37 cellular contexts compared by ENCODE assay signal in genomic region chr14:91005716-91006115, GRCh38. TPM values are rescaled to one million over a fixed set of nuclear protein-coding genes. Genes with fewer than 3 reads are reported as not detected.
DNase-seq lines count a peak whose midpoint lies in the region; ATAC-seq and TF ChIP-seq lines count a peak whose summit lies in the region.
"Had no signal": no experiment of that assay in that cellular context is flagged by ENCODE, and none has a peak within 500 bp of the region (broad histone marks: within the 10 kb centered on the region; RNA-seq: fewer than 3 reads in every experiment).

No MANE protein-coding gene starts in this region.

- no peak for TF ChIP-seq CTCF in left lung (IDR thresholded peaks at IDR 0.05)

- no peaks in the 10 kb centered on the region for H3K36me3 Mint-ChIP-seq in activated T-cell treated with anti-CD3 and anti-CD28 coated beads, Interleukin-2, amount 50 U/mL, for 72 hours (ENCODE audit: insufficient read depth in 2 of 2)
- no peaks in the 10 kb centered on the region for H3K36me3 Mint-ChIP-seq in activated T-cell treated with anti-CD3 and anti-CD28 coated beads, Interleukin-2, amount 50 U/mL, for 4 hours (ENCODE audit: insufficient read depth)
- H3K36me3 Mint-ChIP-seq in dendritic cell treated with granulocyte-macrophage colony-stimulating factor and Interleukin-4, amounts not matched to agents 40 ng/mL and 50 ng/mL, for 4 days (ENCODE audit: low read depth): no peaks in the 10 kb centered on the region
- H3K36me3 Mint-ChIP-seq in stimulated activated memory B cell treated with anti-CD40 and anti-IgM and Interleukin-4, amounts not matched to agents 10 μg/mL and 1 μg/mL and 100 μg/mL, for 72 hours: no peaks in the 10 kb centered on the region

- intact Hi-C loops in dendritic cell treated with granulocyte-macrophage colony-stimulating factor and Interleukin-4, amounts not matched to agents 40 ng/mL and 50 ng/mL, for 4 days (cut with micrococcal nuclease): loop anchor here (5.0 kb wide), 2 partner anchors 52 to 112 kb away; no protein-coding TSS in a partner anchor
- intact Hi-C loops in left lung (cut with DNase I): no loop called here

- H3K27me3 ChIP-seq in left lung: no peaks in the 10 kb centered on the region
- H3K27me3 ChIP-seq: cardiac muscle cell, esophagus squamous epithelium, stomach, uterus had no signal

- no peaks in the 10 kb centered on the region for H3K9me3 Mint-ChIP-seq in activated T-cell treated with anti-CD3 and anti-CD28 coated beads, Interleukin-2, amount 50 U/mL, for 72 hours
- no peaks in the 10 kb centered on the region for H3K9me3 Mint-ChIP-seq in activated T-cell treated with anti-CD3 and anti-CD28 coated beads, Interleukin-2, amount 50 U/mL, for 4 hours
- H3K9me3 Mint-ChIP-seq in dendritic cell treated with granulocyte-macrophage colony-stimulating factor and Interleukin-4, amounts not matched to agents 40 ng/mL and 50 ng/mL, for 4 days: no peaks in the 10 kb centered on the region
- no peaks in the 10 kb centered on the region for H3K9me3 Mint-ChIP-seq in stimulated activated memory B cell treated with anti-CD40 and anti-IgM and Interleukin-4, amounts not matched to agents 10 μg/mL and 1 μg/mL and 100 μg/mL, for 72 hours
- H3K9me3 Mint-ChIP-seq: activated naive CD8-positive, alpha-beta T cell treated with anti-CD3 and anti-CD28 coated beads, Interleukin-2, amount 10 ng/mL, durations not matched to agents 7 days and 5 days; CD4-positive, CD25-positive, alpha-beta regulatory T cell; nephron had no signal

- H3K4me1 Mint-ChIP-seq in activated T-cell treated with anti-CD3 and anti-CD28 coated beads, Interleukin-2, amount 50 U/mL, for 72 hours (ENCODE audit: low read depth): peaks cover 47% of the 10 kb centered on the region
- H3K4me1 Mint-ChIP-seq in activated T-cell treated with anti-CD3 and anti-CD28 coated beads, Interleukin-2, amount 50 U/mL, for 4 hours (ENCODE audit: low read depth): peaks cover 40% of the 10 kb centered on the region
- peaks cover 37% of the 10 kb centered on the region for H3K4me1 Mint-ChIP-seq in dendritic cell treated with granulocyte-macrophage colony-stimulating factor and Interleukin-4, amounts not matched to agents 40 ng/mL and 50 ng/mL, for 4 days (ENCODE audit: low read depth)
- H3K4me1 Mint-ChIP-seq in stimulated activated memory B cell treated with anti-CD40 and anti-IgM and Interleukin-4, amounts not matched to agents 10 μg/mL and 1 μg/mL and 100 μg/mL, for 72 hours: peaks cover 47% of the 10 kb centered on the region

- H3K4me3 ChIP-seq in left lung: no peak overlapping the region
- H3K4me3 ChIP-seq: cardiac muscle cell, coronary artery, esophagus squamous epithelium, lung, mucosa of descending colon, stomach, uterus had no signal

- peak overlapping the region; percentile 29 for H3K27ac Mint-ChIP-seq in activated T-cell treated with anti-CD3 and anti-CD28 coated beads, Interleukin-2, amount 50 U/mL, for 72 hours
- H3K27ac Mint-ChIP-seq in dendritic cell treated with granulocyte-macrophage colony-stimulating factor and Interleukin-4, amounts not matched to agents 40 ng/mL and 50 ng/mL, for 4 days: peak overlapping the region; percentile 52
- peak overlapping the region; percentile 71 for H3K27ac Mint-ChIP-seq in stimulated activated memory B cell treated with anti-CD40 and anti-IgM and Interleukin-4, amounts not matched to agents 10 μg/mL and 1 μg/mL and 100 μg/mL, for 72 hours
- H3K27ac Mint-ChIP-seq: activated naive CD8-positive, alpha-beta T cell treated with anti-CD3 and anti-CD28 coated beads, Interleukin-2, amount 10 ng/mL, durations not matched to agents 7 days and 5 days had no signal

- no peaks in the 10 kb centered on the region for H3K36me3 ChIP-seq in left lung
- H3K36me3 ChIP-seq: cardiac muscle cell, esophagus squamous epithelium, uterus had no signal

- H3K4me3 Mint-ChIP-seq in activated T-cell treated with anti-CD3 and anti-CD28 coated beads, Interleukin-2, amount 50 U/mL, for 72 hours: no peak overlapping the region
- H3K4me3 Mint-ChIP-seq in activated T-cell treated with anti-CD3 and anti-CD28 coated beads, Interleukin-2, amount 50 U/mL, for 4 hours: no peak overlapping the region
- no peak overlapping the region for H3K4me3 Mint-ChIP-seq in dendritic cell treated with granulocyte-macrophage colony-stimulating factor and Interleukin-4, amounts not matched to agents 40 ng/mL and 50 ng/mL, for 4 days
- H3K4me3 Mint-ChIP-seq in stimulated activated memory B cell treated with anti-CD40 and anti-IgM and Interleukin-4, amounts not matched to agents 10 μg/mL and 1 μg/mL and 100 μg/mL, for 72 hours: no peak overlapping the region
- H3K4me3 Mint-ChIP-seq: activated naive CD8-positive, alpha-beta T cell treated with anti-CD3 and anti-CD28 coated beads, Interleukin-2, amount 10 ng/mL, durations not matched to agents 7 days and 5 days; CD4-positive, CD25-positive, alpha-beta regulatory T cell; nephron had no signal

- peaks cover 0 to 28% of the 10 kb centered on the region in 2 donors for H3K4me1 ChIP-seq in left lung

- DNase-seq in activated T-cell treated with anti-CD3 and anti-CD28 coated beads, Interleukin-2, amount 50 U/mL, for 72 hours: no peak
- no peak for DNase-seq in activated T-cell treated with anti-CD3 and anti-CD28 coated beads, Interleukin-2, amount 50 U/mL, for 4 hours
- DNase-seq in left lung (no peak), NCI-H748 treated with DMSO at 0.1 percent for 48 hours (lab: John Stamatoyannopoulos, UW) (no peak), A172 (ENCODE audit: low spot score) (no peak)
- DNase-seq: 8988T; activated CD4-positive, alpha-beta T cell treated with anti-CD3 and anti-CD28 coated beads for 48 hours; activated CD8-positive, alpha-beta memory T cell treated with anti-CD3 and anti-CD28 coated beads for 24 hours; activated effector memory CD4-positive, alpha-beta T cell treated with Interleukin-2 at 50 U/mL for 16 hours; activated naive CD8-positive, alpha-beta T cell treated with anti-CD3 and anti-CD28 coated beads, Interleukin-2, amount 10 ng/mL, durations not matched to agents 7 days and 5 days; activated T-cell treated with anti-CD3 and anti-CD28 coated beads for 4 hours; aorta; CD4-positive, CD25-positive, alpha-beta regulatory T cell; DND-41; esophagus squamous epithelium; foreskin melanocyte; H7; mucosa of descending colon; NCI-H1417 treated with DMSO at 0.1 percent for 48 hours; NCI-H2029 treated with DMSO at 0.1 percent for 48 hours; NCI-H526; NK-92 treated with Interleukin-12 subunit alpha and Interleukin-12 subunit beta, amount 100 ng/mL, for 24 hours; retina; SHP77 treated with DMSO at 0.1 percent for 48 hours; stimulated activated CD4-positive, alpha-beta T cell treated with anti-CD3 and anti-CD28 coated beads, Interleukin-1b, Interleukin-23, amount 100 ng/mL, for 48 hours; stomach; uterus had no signal

- ATAC-seq in activated T-cell treated with anti-CD3 and anti-CD28 coated beads, Interleukin-2, amount 50 U/mL, for 72 hours (replicated peaks in 1 of 2): no peak
- ATAC-seq in activated T-cell treated with anti-CD3 and anti-CD28 coated beads, Interleukin-2, amount 50 U/mL, for 4 hours: no peak
- peak; percentile 62 for ATAC-seq in left lung
- no peak for ATAC-seq in stimulated activated memory B cell treated with anti-CD40 and anti-IgM and Interleukin-4, amounts not matched to agents 10 μg/mL and 1 μg/mL and 100 μg/mL, for 72 hours
- no peak for ATAC-seq in GM19397 (IDR thresholded peaks at IDR 0.05; ENCODE audit: unreplicated experiment)
- ATAC-seq: mucosa of descending colon, Panc1 had no signal

- H3K27me3 Mint-ChIP-seq in activated T-cell treated with anti-CD3 and anti-CD28 coated beads, Interleukin-2, amount 50 U/mL, for 72 hours (ENCODE audit: low read depth): no peaks in the 10 kb centered on the region
- no peaks in the 10 kb centered on the region for H3K27me3 Mint-ChIP-seq in activated T-cell treated with anti-CD3 and anti-CD28 coated beads, Interleukin-2, amount 50 U/mL, for 4 hours (ENCODE audit: low read depth)
- H3K27me3 Mint-ChIP-seq in dendritic cell treated with granulocyte-macrophage colony-stimulating factor and Interleukin-4, amounts not matched to agents 40 ng/mL and 50 ng/mL, for 4 days: peaks cover 2% of the 10 kb centered on the region
- H3K27me3 Mint-ChIP-seq in stimulated activated memory B cell treated with anti-CD40 and anti-IgM and Interleukin-4, amounts not matched to agents 10 μg/mL and 1 μg/mL and 100 μg/mL, for 72 hours: no peaks in the 10 kb centered on the region
- H3K27me3 Mint-ChIP-seq: activated naive CD8-positive, alpha-beta T cell treated with anti-CD3 and anti-CD28 coated beads, Interleukin-2, amount 10 ng/mL, durations not matched to agents 7 days and 5 days; CD4-positive, CD25-positive, alpha-beta regulatory T cell had no signal

- no peaks in the 10 kb centered on the region for H3K9me3 ChIP-seq in left lung
- H3K9me3 ChIP-seq: esophagus squamous epithelium, mucosa of descending colon, stomach, uterus had no signal

- H3K27ac ChIP-seq in left lung: no peak overlapping the region
- H3K27ac ChIP-seq: cardiac muscle cell, coronary artery, esophagus squamous epithelium, KMS-11, VCaP had no signal

RNA-seq across cellular contexts. Expression of gene RPS6KA5, which starts 54.7 kb away (rescaled TPM):
- 10 to 100 TPM; 18.5 to 30.3 TPM for total RNA-seq in activated T-cell treated with anti-CD3 and anti-CD28 coated beads, Interleukin-2, amount 50 U/mL, for 72 hours
- total RNA-seq in activated T-cell treated with anti-CD3 and anti-CD28 coated beads, Interleukin-2, amount 50 U/mL, for 4 hours: 10 to 100 TPM; 17.3 to 19.5 (median 19.4) TPM
- total RNA-seq in left lung: 1 to 10 TPM; 4.2 to 5.4 TPM
- total RNA-seq in A172 (2014; rRNA removed; shearing (Covaris generic)): 5.8 and 8.8 TPM in 2 replicates
